In the genomic region with DNA sequence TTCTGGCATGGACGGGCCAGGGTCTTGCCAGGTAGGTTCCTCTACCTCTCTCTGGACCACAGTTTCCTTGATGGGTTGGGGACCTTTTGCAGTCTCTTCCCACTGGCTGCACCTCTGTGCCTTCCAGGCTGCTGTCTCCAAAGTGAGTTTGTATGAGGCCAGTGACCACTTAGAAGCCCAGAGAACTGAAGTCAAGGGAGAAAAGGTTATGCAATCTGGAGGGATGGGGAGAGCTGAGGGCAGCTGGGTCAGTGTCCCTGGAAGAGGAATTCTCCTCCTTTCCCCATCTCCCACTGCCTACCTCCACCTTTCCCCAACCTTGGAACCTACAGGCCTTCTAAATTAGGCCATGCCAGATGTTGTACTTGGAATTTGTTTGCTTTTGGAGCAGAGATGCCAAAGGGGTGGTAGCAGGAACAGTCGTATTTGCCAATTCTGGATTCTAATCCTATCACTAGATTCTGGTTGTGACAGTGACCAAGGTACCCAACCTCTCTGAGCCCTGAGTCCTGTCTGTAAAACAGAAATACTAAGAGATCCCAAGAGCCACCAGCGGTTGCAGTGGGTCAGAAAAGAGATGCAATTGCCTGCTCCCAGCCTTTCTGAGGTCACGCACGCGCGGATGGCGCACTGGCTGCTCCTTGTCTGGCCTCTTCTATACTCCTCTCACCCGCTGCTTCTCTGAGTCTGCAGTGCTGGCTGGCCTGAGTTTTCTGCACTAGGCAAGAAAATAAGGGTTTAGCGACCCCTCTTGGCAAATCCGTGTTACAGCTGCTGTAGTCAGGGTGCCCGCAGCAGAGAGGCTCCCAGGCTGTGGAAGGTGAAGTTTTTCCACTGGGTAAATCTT, we compare ENCODE assay signal across 9 cellular contexts. TPM values are rescaled to one million over a fixed set of nuclear protein-coding genes. Genes with fewer than 3 reads are reported as not detected.
DNase-seq lines count a peak whose midpoint lies in the region; ATAC-seq lines count a peak whose summit lies in the region.
"Had no signal": no experiment of that assay in that cellular context is flagged by ENCODE, and none has a peak within 500 bp of the region (broad histone marks: within the 10 kb centered on the region; RNA-seq: fewer than 3 reads in every experiment).

No MANE protein-coding gene starts in this region.

- no peaks in the 10 kb centered on the region for H3K4me1 Mint-ChIP-seq in activated naive CD4-positive, alpha-beta T cell treated with anti-CD3 and anti-CD28 coated beads for 36 hours (ENCODE audit: low read depth)
- H3K4me1 Mint-ChIP-seq: naive thymus-derived CD8-positive, alpha-beta T cell had no signal

- CTCF ChIA-PET in activated naive CD4-positive, alpha-beta T cell treated with anti-CD3 and anti-CD28 coated beads for 36 hours (lab: Charles Lee): interaction anchor here (0.6 to 4.0 kb wide), 2 partner anchors 20 to 148 kb away, joined by 4 to 18 read pairs; no protein-coding TSS in a partner anchor

- H3K27ac Mint-ChIP-seq in activated naive CD4-positive, alpha-beta T cell treated with anti-CD3 and anti-CD28 coated beads for 36 hours: no peak overlapping the region
- H3K27ac Mint-ChIP-seq: naive thymus-derived CD8-positive, alpha-beta T cell had no signal

- peaks cover 8% of the 10 kb centered on the region for H3K9me3 Mint-ChIP-seq in activated naive CD4-positive, alpha-beta T cell treated with anti-CD3 and anti-CD28 coated beads for 36 hours

- ATAC-seq in GM18868 (IDR thresholded peaks at IDR 0.05; ENCODE audit: unreplicated experiment): peak; percentile 91
- peak; percentile 64 for ATAC-seq in HG03521 (IDR thresholded peaks at IDR 0.05; ENCODE audit: unreplicated experiment)
- no peak for ATAC-seq in HG02678 (IDR thresholded peaks at IDR 0.05; ENCODE audit: unreplicated experiment)
- ATAC-seq: naive thymus-derived CD8-positive, alpha-beta T cell had no signal

- H3K36me3 Mint-ChIP-seq in activated naive CD4-positive, alpha-beta T cell treated with anti-CD3 and anti-CD28 coated beads for 36 hours (ENCODE audit: low read depth): no peaks in the 10 kb centered on the region

- intact Hi-C loops in activated naive CD4-positive, alpha-beta T cell treated with anti-CD3 and anti-CD28 coated beads for 36 hours (cut with micrococcal nuclease): loop anchor here (1.0 to 5.0 kb wide), 3 partner anchors 93 to 210 kb away; no protein-coding TSS in a partner anchor

- peak; percentile 90 for DNase-seq in AG20443 (ENCODE audit: low spot score)
- peak; percentile 90 for DNase-seq in NCI-H69 (lab: John Stamatoyannopoulos, UW)
- peak; percentile 60 for DNase-seq in activated naive CD4-positive, alpha-beta T cell treated with anti-CD3 and anti-CD28 coated beads for 36 hours
- peak; percentile 47 for DNase-seq in germinal center (ENCODE audit: low spot score)
- DNase-seq in occipital lobe (lab: John Stamatoyannopoulos, UW): peak; percentile 64

- H3K4me3 Mint-ChIP-seq in activated naive CD4-positive, alpha-beta T cell treated with anti-CD3 and anti-CD28 coated beads for 36 hours: no peak overlapping the region
- H3K4me3 Mint-ChIP-seq: naive thymus-derived CD8-positive, alpha-beta T cell had no signal

- H3K27me3 Mint-ChIP-seq in activated naive CD4-positive, alpha-beta T cell treated with anti-CD3 and anti-CD28 coated beads for 36 hours (ENCODE audit: low read depth): peaks cover 8% of the 10 kb centered on the region

RNA-seq across cellular contexts. Expression of gene ACCSL, which starts 10.7 kb away (rescaled TPM):
- total RNA-seq in activated naive CD4-positive, alpha-beta T cell treated with anti-CD3 and anti-CD28 coated beads for 36 hours: not detected
- not detected for total RNA-seq in occipital lobe
- total RNA-seq: naive thymus-derived CD8-positive, alpha-beta T cell had no signal

RNA-seq across cellular contexts. Expression of gene ACCS, which starts 29.0 kb away (rescaled TPM):
- total RNA-seq in activated naive CD4-positive, alpha-beta T cell treated with anti-CD3 and anti-CD28 coated beads for 36 hours: 10 to 100 TPM; 16.2 to 16.6 TPM
- 7.6 TPM for total RNA-seq in occipital lobe

RNA-seq across cellular contexts. Expression of gene EXT2, which starts 58.4 kb away (rescaled TPM):
- 10 to 100 TPM; 23.8 to 26.2 TPM for total RNA-seq in activated naive CD4-positive, alpha-beta T cell treated with anti-CD3 and anti-CD28 coated beads for 36 hours
- 79.2 TPM for total RNA-seq in occipital lobe
